In genomic region chr2:55123851-55124269, GRCh38 we compare ENCODE assay signal across 1 cellular context.
TF ChIP-seq lines count a peak whose summit lies in the region.

No MANE protein-coding gene starts in this region.

TF ChIP-seq in GM23338, 12 proteins besides CTCF, POLR2A, EP300 and RAD21 (continued from another document):
- TF ChIP-seq REST (IDR thresholded peaks at IDR 0.05; ENCODE audit: unreplicated experiment) (no peak), EZH2phosphoT487 (IDR thresholded peaks at IDR 0.05; ENCODE audit: unreplicated experiment) (no peak), ZNF114 (CRISPR knock-in tag; IDR thresholded peaks at IDR 0.05) (no peak)
TF ChIP-seq in GM23338: peak in this region for 0.
